ENCODE assay signal across 1 cellular context in genomic region chr21:45974073-45975016, GRCh38.
A peak's percentile ranks its signal among the peaks of the same experiment; 100 is the strongest.
TF ChIP-seq lines count a peak whose summit lies in the region.

No MANE protein-coding gene starts in this region.

TF ChIP-seq in WTC11, 78 proteins besides CTCF, POLR2A, EP300 and RAD21 (continued from another document):
- TF ChIP-seq AR (CRISPR knock-in tag; IDR thresholded peaks at IDR 0.05) = no peak
- TF ChIP-seq ZNF317 (CRISPR knock-in tag; IDR thresholded peaks at IDR 0.05; ENCODE audit: borderline replicate concordance, low read depth) = no peak
- no peak for TF ChIP-seq ZNF396 (CRISPR knock-in tag; IDR thresholded peaks at IDR 0.05; ENCODE audit: borderline replicate concordance)
- TF ChIP-seq ZNF138 (CRISPR knock-in tag; conservative IDR thresholded peaks at IDR 0.05) = no peak
- TF ChIP-seq KAT7 (CRISPR knock-in tag; IDR thresholded peaks at IDR 0.05; ENCODE audit: borderline replicate concordance) = 0 out of 2 replicates have a peak, but pooled peaks have one; percentile 42
- no peak for TF ChIP-seq EMX1 (CRISPR knock-in tag; IDR thresholded peaks at IDR 0.05)
- peak; percentile 57; the same call in 1 of the 2 replicates for TF ChIP-seq SP1 (CRISPR knock-in tag; conservative IDR thresholded peaks at IDR 0.05)
- TF ChIP-seq NFATC4 (CRISPR knock-in tag; IDR thresholded peaks at IDR 0.05) = no peak
- TF ChIP-seq ZNF416 (CRISPR knock-in tag; IDR thresholded peaks at IDR 0.05) = no peak
- TF ChIP-seq GTF2I (CRISPR knock-in tag; conservative IDR thresholded peaks at IDR 0.05) = no peak
- no peak for TF ChIP-seq CREM (CRISPR knock-in tag; IDR thresholded peaks at IDR 0.05)
- no peak for TF ChIP-seq ZBTB21 (CRISPR knock-in tag; IDR thresholded peaks at IDR 0.05; ENCODE audit: borderline replicate concordance)
- no peak; the same call in 1 of the 2 replicates for TF ChIP-seq ZNF263 (CRISPR knock-in tag; IDR thresholded peaks at IDR 0.05; ENCODE audit: low read depth)
- TF ChIP-seq SMAD4 (CRISPR knock-in tag; IDR thresholded peaks at IDR 0.05) = no peak
- no peak for TF ChIP-seq SOX15 (CRISPR knock-in tag; IDR thresholded peaks at IDR 0.05)
- TF ChIP-seq ZNF425 (CRISPR knock-in tag; conservative IDR thresholded peaks at IDR 0.05) = no peak
- TF ChIP-seq ZNF512 (CRISPR knock-in tag; IDR thresholded peaks at IDR 0.05; ENCODE audit: borderline replicate concordance) = no peak
- TF ChIP-seq ATF1 (CRISPR knock-in tag; IDR thresholded peaks at IDR 0.05) = no peak
- TF ChIP-seq ELF4 (CRISPR knock-in tag; IDR thresholded peaks at IDR 0.05; ENCODE audit: low read depth) = no peak
- TF ChIP-seq E2F1 (CRISPR knock-in tag; IDR thresholded peaks at IDR 0.05) = no peak
- no peak for TF ChIP-seq CBFB (CRISPR knock-in tag; IDR thresholded peaks at IDR 0.05; ENCODE audit: low read depth)
- TF ChIP-seq SMAD3 (CRISPR knock-in tag; IDR thresholded peaks at IDR 0.05; ENCODE audit: borderline replicate concordance) = no peak
- no peak for TF ChIP-seq FOXJ3 (CRISPR knock-in tag; IDR thresholded peaks at IDR 0.05; ENCODE audit: borderline replicate concordance)
- no peak for TF ChIP-seq ZNF232 (CRISPR knock-in tag; IDR thresholded peaks at IDR 0.05)
- TF ChIP-seq FOXP1 (CRISPR knock-in tag; IDR thresholded peaks at IDR 0.05; ENCODE audit: borderline replicate concordance) = no peak
- TF ChIP-seq ZNF532 (CRISPR knock-in tag; IDR thresholded peaks at IDR 0.05; ENCODE audit: borderline replicate concordance) = no peak
- no peak; the same call in 1 of the 2 replicates for TF ChIP-seq ZNF219 (CRISPR knock-in tag; IDR thresholded peaks at IDR 0.05; ENCODE audit: borderline replicate concordance)
- no peak for TF ChIP-seq JUN (CRISPR knock-in tag; IDR thresholded peaks at IDR 0.05)
- TF ChIP-seq ZNF671 (CRISPR knock-in tag; IDR thresholded peaks at IDR 0.05) = no peak
- TF ChIP-seq ATF6 (CRISPR knock-in tag; IDR thresholded peaks at IDR 0.05) = no peak
- no peak for TF ChIP-seq ATF3 (CRISPR knock-in tag; conservative IDR thresholded peaks at IDR 0.05)
- TF ChIP-seq PRRX2 (CRISPR knock-in tag; IDR thresholded peaks at IDR 0.05) = no peak
- no peak for TF ChIP-seq ETV6 (CRISPR knock-in tag; IDR thresholded peaks at IDR 0.05)
- no peak for TF ChIP-seq NFE2L1 (CRISPR knock-in tag; IDR thresholded peaks at IDR 0.05)
- TF ChIP-seq RELA (CRISPR knock-in tag; IDR thresholded peaks at IDR 0.05; ENCODE audit: borderline replicate concordance) = 0 out of 2 replicates have a peak, but pooled peaks have one; percentile 28
- no peak for TF ChIP-seq NR3C1 (CRISPR knock-in tag; conservative IDR thresholded peaks at IDR 0.05; ENCODE audit: low read depth)
- no peak for TF ChIP-seq STAT6 (CRISPR knock-in tag; conservative IDR thresholded peaks at IDR 0.05; ENCODE audit: low read depth)
